ENCODE assay signal across 1 cellular context in the genomic region with DNA sequence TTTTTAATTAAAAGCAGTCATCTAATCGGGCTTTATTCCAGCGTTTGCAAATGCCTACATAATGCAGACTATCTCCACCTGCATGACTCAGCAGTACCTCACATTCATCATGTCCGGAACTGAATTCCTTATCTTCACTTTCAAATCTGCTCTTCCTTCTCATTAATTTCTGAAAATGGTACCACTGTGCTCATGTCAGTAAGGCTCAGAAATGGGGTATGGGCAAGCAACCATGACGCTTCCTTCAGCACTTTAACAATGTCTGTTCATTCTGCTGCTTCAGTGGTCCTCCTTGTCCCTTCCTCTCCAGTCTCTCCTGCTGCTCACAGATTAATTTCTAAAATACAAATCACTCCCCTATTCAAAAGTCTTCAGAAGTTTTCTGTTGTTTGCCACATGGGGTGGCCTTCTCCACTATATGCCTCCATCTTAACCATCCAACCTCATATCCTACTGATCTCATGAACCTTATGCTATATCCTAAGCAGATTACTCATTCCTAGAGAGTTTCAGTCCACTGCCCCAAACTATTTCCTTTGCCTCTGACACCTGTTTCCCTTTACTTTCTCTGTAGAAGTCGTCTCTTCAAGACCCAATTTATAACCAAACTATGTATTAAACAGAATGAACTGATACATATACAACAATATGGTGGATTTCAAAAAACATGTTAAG.
TF ChIP-seq lines count a peak whose summit lies in the region.

No MANE protein-coding gene starts in this region.

TF ChIP-seq in K562, 482 proteins besides CTCF, POLR2A, EP300 and RAD21 (continued from another document and continues in another):
- TF ChIP-seq ZNF764 (CRISPR knock-in tag; IDR thresholded peaks at IDR 0.05; ENCODE audit: low read depth) (no peak), KDM4B (IDR thresholded peaks at IDR 0.05; ENCODE audit: borderline replicate concordance in 2 of 2, low read depth in 1 of 2) (no peak), POU5F1 (IDR thresholded peaks at IDR 0.05; ENCODE audit: borderline replicate concordance, low read depth, low read length, partially characterized antibody) (no peak), PCBP1 (IDR thresholded peaks at IDR 0.05; ENCODE audit: low read depth, low read length, poor library complexity, severe bottlenecking) (no peak), JUN (IDR thresholded peaks at IDR 0.05; ENCODE audit: borderline replicate concordance, low read depth, low read length) (peak; percentile 35; the same call in 1 of the 2 replicates), JUN (CRISPR knock-in tag; IDR thresholded peaks at IDR 0.05; ENCODE audit: borderline replicate concordance) (no peak), RBM25 (IDR thresholded peaks at IDR 0.05; ENCODE audit: low read depth, low read length, severe bottlenecking) (no peak), ZNF165 (CRISPR knock-in tag; IDR thresholded peaks at IDR 0.05; ENCODE audit: borderline replicate concordance) (no peak), SRSF3 (IDR thresholded peaks at IDR 0.05; ENCODE audit: insufficient read depth, low read length) (no peak), KDM2B (CRISPR knock-in tag; IDR thresholded peaks at IDR 0.05) (no peak), CREB1 (IDR thresholded peaks at IDR 0.05) (no peak), CREB1 (CRISPR knock-in tag; IDR thresholded peaks at IDR 0.05) (no peak), ZFP36 (IDR thresholded peaks at IDR 0.05; ENCODE audit: low read depth, low read length, partially characterized antibody) (no peak), ZNF174 (CRISPR knock-in tag; IDR thresholded peaks at IDR 0.05) (no peak), SUPT5H (IDR thresholded peaks at IDR 0.05) (no peak), RFX1 (IDR thresholded peaks at IDR 0.05) (no peak), SMAD4 (CRISPR knock-in tag; conservative IDR thresholded peaks at IDR 0.05) (peak; percentile 40; the same call in 1 of the 2 replicates), EGR1 (conservative IDR thresholded peaks at IDR 0.05) (no peak), ZNF57 (CRISPR knock-in tag; IDR thresholded peaks at IDR 0.05) (no peak), ZNF436 (CRISPR knock-in tag; IDR thresholded peaks at IDR 0.05) (no peak), MIER1 (IDR thresholded peaks at IDR 0.05; ENCODE audit: low read depth) (no peak), NFE2L1 (tag; IDR thresholded peaks at IDR 0.05; ENCODE audit: borderline replicate concordance, low read depth) (peak; percentile 94), LCOR (CRISPR knock-in tag; IDR thresholded peaks at IDR 0.05) (no peak), RB1 (IDR thresholded peaks at IDR 0.05; ENCODE audit: low read depth) (no peak), ZFP1 (CRISPR knock-in tag; IDR thresholded peaks at IDR 0.05) (no peak), LARP7 (IDR thresholded peaks at IDR 0.05) (no peak), TCFL5 (CRISPR knock-in tag; conservative IDR thresholded peaks at IDR 0.05) (no peak), ZNF408 (CRISPR knock-in tag; IDR thresholded peaks at IDR 0.05; ENCODE audit: low read depth) (no peak), SPI1 (IDR thresholded peaks at IDR 0.05; ENCODE audit: borderline replicate concordance, low read depth, low read length) (no peak), ZNF584 (CRISPR knock-in tag; IDR thresholded peaks at IDR 0.05; ENCODE audit: low read depth) (no peak), BDP1 (IDR thresholded peaks at IDR 0.05; ENCODE audit: insufficient read depth, insufficient read length) (no peak), TGIF2 (CRISPR knock-in tag; IDR thresholded peaks at IDR 0.05) (no peak), ZNF224 (CRISPR knock-in tag; IDR thresholded peaks at IDR 0.05) (no peak), MEF2D (tag; conservative IDR thresholded peaks at IDR 0.05; ENCODE audit: low read depth) (0 out of 2 replicates have a peak, but pooled peaks have one; percentile 26), MYBL2 (IDR thresholded peaks at IDR 0.05; ENCODE audit: low read depth) (no peak), MYBL2 (CRISPR knock-in tag; IDR thresholded peaks at IDR 0.05; ENCODE audit: borderline replicate concordance) (no peak), ZFP30 (CRISPR knock-in tag; IDR thresholded peaks at IDR 0.05; ENCODE audit: borderline replicate concordance) (no peak), ETV5 (CRISPR knock-in tag; IDR thresholded peaks at IDR 0.05; ENCODE audit: low read depth) (0 out of 2 replicates have a peak, but pooled peaks have one; percentile 55), KLF13 (tag; IDR thresholded peaks at IDR 0.05; ENCODE audit: borderline replicate concordance, low read depth) (0 out of 2 replicates have a peak, but pooled peaks have one; percentile 23), ZNF316 (IDR thresholded peaks at IDR 0.05) (peak; percentile 99), SRSF1 (IDR thresholded peaks at IDR 0.05; ENCODE audit: low read depth, low read length) (no peak), ZC3H11A (IDR thresholded peaks at IDR 0.05; ENCODE audit: low read depth, low read length) (no peak), TOE1 (IDR thresholded peaks at IDR 0.05; ENCODE audit: borderline replicate concordance) (no peak), TOE1 (CRISPR knock-in tag; IDR thresholded peaks at IDR 0.05; ENCODE audit: borderline replicate concordance, low read depth) (no peak), ZKSCAN3 (CRISPR knock-in tag; IDR thresholded peaks at IDR 0.05) (no peak), BACH1 (tag; IDR thresholded peaks at IDR 0.05) (peak; percentile 93), TCF7L2 (IDR thresholded peaks at IDR 0.05; ENCODE audit: low read depth, low read length) (no peak), HIVEP1 (CRISPR knock-in tag; IDR thresholded peaks at IDR 0.05) (no peak)
- TF ChIP-seq, protein P1, sequence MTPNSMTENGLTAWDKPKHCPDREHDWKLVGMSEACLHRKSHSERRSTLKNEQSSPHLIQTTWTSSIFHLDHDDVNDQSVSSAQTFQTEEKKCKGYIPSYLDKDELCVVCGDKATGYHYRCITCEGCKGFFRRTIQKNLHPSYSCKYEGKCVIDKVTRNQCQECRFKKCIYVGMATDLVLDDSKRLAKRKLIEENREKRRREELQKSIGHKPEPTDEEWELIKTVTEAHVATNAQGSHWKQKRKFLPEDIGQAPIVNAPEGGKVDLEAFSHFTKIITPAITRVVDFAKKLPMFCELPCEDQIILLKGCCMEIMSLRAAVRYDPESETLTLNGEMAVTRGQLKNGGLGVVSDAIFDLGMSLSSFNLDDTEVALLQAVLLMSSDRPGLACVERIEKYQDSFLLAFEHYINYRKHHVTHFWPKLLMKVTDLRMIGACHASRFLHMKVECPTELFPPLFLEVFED (CRISPR knock-in tag; conservative IDR thresholded peaks at IDR 0.05): no peak
- TF ChIP-seq, protein P2, sequence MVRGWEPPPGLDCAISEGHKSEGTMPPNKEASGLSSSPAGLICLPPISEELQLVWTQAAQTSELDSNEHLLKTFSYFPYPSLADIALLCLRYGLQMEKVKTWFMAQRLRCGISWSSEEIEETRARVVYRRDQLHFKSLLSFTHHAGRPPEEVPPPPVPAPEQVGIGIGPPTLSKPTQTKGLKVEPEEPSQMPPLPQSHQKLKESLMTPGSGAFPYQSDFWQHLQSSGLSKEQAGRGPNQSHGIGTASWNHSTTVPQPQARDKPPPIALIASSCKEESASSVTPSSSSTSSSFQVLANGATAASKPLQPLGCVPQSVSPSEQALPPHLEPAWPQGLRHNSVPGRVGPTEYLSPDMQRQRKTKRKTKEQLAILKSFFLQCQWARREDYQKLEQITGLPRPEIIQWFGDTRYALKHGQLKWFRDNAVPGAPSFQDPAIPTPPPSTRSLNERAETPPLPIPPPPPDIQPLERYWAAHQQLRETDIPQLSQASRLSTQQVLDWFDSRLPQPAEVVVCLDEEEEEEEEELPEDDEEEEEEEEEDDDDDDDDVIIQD (CRISPR knock-in tag; IDR thresholded peaks at IDR 0.05): no peak
- TF ChIP-seq, protein P3, sequence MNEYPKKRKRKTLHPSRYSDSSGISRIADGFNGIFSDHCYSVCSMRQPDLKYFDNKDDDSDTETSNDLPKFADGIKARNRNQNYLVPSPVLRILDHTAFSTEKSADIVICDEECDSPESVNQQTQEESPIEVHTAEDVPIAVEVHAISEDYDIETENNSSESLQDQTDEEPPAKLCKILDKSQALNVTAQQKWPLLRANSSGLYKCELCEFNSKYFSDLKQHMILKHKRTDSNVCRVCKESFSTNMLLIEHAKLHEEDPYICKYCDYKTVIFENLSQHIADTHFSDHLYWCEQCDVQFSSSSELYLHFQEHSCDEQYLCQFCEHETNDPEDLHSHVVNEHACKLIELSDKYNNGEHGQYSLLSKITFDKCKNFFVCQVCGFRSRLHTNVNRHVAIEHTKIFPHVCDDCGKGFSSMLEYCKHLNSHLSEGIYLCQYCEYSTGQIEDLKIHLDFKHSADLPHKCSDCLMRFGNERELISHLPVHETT (CRISPR knock-in tag; conservative IDR thresholded peaks at IDR 0.05 in 1 of 2, IDR thresholded peaks at IDR 0.05 in 1 of 2): no peak
- TF ChIP-seq, protein P4, sequence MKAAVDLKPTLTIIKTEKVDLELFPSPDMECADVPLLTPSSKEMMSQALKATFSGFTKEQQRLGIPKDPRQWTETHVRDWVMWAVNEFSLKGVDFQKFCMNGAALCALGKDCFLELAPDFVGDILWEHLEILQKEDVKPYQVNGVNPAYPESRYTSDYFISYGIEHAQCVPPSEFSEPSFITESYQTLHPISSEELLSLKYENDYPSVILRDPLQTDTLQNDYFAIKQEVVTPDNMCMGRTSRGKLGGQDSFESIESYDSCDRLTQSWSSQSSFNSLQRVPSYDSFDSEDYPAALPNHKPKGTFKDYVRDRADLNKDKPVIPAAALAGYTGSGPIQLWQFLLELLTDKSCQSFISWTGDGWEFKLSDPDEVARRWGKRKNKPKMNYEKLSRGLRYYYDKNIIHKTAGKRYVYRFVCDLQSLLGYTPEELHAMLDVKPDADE (conservative IDR thresholded peaks at IDR 0.05; ENCODE audit: control insufficient read depth, low read depth, low read length): no peak
- TF ChIP-seq, protein P5, sequence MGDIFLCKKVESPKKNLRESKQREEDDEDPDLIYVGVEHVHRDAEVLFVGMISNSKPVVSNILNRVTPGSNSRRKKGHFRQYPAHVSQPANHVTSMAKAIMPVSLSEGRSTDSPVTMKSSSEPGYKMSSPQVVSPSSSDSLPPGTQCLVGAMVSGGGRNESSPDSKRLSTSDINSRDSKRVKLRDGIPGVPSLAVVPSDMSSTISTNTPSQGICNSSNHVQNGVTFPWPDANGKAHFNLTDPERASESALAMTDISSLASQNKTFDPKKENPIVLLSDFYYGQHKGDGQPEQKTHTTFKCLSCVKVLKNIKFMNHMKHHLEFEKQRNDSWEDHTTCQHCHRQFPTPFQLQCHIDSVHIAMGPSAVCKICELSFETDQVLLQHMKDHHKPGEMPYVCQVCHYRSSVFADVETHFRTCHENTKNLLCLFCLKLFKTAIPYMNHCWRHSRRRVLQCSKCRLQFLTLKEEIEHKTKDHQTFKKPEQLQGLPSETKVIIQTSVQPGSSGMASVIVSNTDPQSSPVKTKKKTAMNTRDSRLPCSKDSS (IDR thresholded peaks at IDR 0.05; ENCODE audit: low read depth, partially characterized antibody): no peak
- TF ChIP-seq, protein P6, sequence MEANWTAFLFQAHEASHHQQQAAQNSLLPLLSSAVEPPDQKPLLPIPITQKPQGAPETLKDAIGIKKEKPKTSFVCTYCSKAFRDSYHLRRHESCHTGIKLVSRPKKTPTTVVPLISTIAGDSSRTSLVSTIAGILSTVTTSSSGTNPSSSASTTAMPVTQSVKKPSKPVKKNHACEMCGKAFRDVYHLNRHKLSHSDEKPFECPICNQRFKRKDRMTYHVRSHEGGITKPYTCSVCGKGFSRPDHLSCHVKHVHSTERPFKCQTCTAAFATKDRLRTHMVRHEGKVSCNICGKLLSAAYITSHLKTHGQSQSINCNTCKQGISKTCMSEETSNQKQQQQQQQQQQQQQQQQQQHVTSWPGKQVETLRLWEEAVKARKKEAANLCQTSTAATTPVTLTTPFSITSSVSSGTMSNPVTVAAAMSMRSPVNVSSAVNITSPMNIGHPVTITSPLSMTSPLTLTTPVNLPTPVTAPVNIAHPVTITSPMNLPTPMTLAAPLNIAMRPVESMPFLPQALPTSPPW (CRISPR knock-in tag; IDR thresholded peaks at IDR 0.05): no peak
- TF ChIP-seq, protein P7, sequence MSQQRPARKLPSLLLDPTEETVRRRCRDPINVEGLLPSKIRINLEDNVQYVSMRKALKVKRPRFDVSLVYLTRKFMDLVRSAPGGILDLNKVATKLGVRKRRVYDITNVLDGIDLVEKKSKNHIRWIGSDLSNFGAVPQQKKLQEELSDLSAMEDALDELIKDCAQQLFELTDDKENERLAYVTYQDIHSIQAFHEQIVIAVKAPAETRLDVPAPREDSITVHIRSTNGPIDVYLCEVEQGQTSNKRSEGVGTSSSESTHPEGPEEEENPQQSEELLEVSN (IDR thresholded peaks at IDR 0.05; ENCODE audit: borderline replicate concordance in 1 of 2, extremely low read depth in 1 of 2, insufficient read depth in 1 of 2, insufficient read length in 1 of 2, low read depth in 1 of 2, low read length in 1 of 2, poor library complexity in 1 of 2, severe bottlenecking in 1 of 2): no peak
- TF ChIP-seq, protein P8, sequence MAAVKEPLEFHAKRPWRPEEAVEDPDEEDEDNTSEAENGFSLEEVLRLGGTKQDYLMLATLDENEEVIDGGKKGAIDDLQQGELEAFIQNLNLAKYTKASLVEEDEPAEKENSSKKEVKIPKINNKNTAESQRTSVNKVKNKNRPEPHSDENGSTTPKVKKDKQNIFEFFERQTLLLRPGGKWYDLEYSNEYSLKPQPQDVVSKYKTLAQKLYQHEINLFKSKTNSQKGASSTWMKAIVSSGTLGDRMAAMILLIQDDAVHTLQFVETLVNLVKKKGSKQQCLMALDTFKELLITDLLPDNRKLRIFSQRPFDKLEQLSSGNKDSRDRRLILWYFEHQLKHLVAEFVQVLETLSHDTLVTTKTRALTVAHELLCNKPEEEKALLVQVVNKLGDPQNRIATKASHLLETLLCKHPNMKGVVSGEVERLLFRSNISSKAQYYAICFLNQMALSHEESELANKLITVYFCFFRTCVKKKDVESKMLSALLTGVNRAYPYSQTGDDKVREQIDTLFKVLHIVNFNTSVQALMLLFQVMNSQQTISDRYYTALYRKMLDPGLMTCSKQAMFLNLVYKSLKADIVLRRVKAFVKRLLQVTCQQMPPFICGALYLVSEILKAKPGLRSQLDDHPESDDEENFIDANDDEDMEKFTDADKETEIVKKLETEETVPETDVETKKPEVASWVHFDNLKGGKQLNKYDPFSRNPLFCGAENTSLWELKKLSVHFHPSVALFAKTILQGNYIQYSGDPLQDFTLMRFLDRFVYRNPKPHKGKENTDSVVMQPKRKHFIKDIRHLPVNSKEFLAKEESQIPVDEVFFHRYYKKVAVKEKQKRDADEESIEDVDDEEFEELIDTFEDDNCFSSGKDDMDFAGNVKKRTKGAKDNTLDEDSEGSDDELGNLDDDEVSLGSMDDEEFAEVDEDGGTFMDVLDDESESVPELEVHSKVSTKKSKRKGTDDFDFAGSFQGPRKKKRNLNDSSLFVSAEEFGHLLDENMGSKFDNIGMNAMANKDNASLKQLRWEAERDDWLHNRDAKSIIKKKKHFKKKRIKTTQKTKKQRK (IDR thresholded peaks at IDR 0.05; ENCODE audit: borderline replicate concordance, low read depth, low read length): no peak
- TF ChIP-seq, protein P9, sequence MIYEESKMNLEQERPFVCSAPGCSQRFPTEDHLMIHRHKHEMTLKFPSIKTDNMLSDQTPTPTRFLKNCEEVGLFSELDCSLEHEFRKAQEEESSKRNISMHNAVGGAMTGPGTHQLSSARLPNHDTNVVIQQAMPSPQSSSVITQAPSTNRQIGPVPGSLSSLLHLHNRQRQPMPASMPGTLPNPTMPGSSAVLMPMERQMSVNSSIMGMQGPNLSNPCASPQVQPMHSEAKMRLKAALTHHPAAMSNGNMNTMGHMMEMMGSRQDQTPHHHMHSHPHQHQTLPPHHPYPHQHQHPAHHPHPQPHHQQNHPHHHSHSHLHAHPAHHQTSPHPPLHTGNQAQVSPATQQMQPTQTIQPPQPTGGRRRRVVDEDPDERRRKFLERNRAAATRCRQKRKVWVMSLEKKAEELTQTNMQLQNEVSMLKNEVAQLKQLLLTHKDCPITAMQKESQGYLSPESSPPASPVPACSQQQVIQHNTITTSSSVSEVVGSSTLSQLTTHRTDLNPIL (CRISPR knock-in tag; IDR thresholded peaks at IDR 0.05): no peak
